In genomic region chr1:112849967-112850641, GRCh38 we compare ENCODE assay signal across 9 cellular contexts.
A peak's percentile ranks its signal among the peaks of the same experiment; 100 is the strongest.
DNase-seq lines count a peak whose midpoint lies in the region; ATAC-seq and TF ChIP-seq lines count a peak whose summit lies in the region.
"Had no signal": no experiment of that assay in that cellular context is flagged by ENCODE, and none has a peak within 500 bp of the region (broad histone marks: within the 10 kb centered on the region; RNA-seq: fewer than 3 reads in every experiment).

No MANE protein-coding gene starts in this region.

- H2AFZ ChIP-seq in parathyroid adenoma = peak overlapping the region; percentile 58

- peak overlapping the region; percentile 52 for H3K4me3 ChIP-seq in fibroblast of pulmonary artery (replicated peaks; ENCODE audit: low read depth, low read length)
- peak overlapping the region; percentile 55 for H3K4me3 ChIP-seq in parathyroid adenoma (ENCODE audit: low read depth, low read length)

- no peak overlapping the region for H3K9ac ChIP-seq in parathyroid adenoma

- no peaks in the 10 kb centered on the region for H3K9me3 ChIP-seq in parathyroid adenoma (ENCODE audit: control insufficient read depth, low read length)

- DNase-seq in DMS53 treated with DMSO at 0.1 percent for 48 hours (lab: John Stamatoyannopoulos, UW; ENCODE audit: unreplicated experiment) = peak; percentile 22
- peak; percentile 36 for DNase-seq in SK-N-DZ (ENCODE audit: low spot score)
- no peak for DNase-seq in fibroblast of pulmonary artery (ENCODE audit: low read depth)
- DNase-seq in middle frontal gyrus (ENCODE audit: extremely low spot score, low spot score) = no peak
- DNase-seq in NCI-H510A treated with DMSO at 0.1 percent for 48 hours (lab: John Stamatoyannopoulos, UW) = no peak
- DNase-seq in iPS-NIHi11 (ENCODE audit: low spot score) = no peak
- DNase-seq: stimulated activated CD4-positive, alpha-beta T cell treated with anti-CD3 and anti-CD28 coated beads, Interleukin-4, amount 100 ng/mL, for 1 hour had no signal

- H3K79me2 ChIP-seq in parathyroid adenoma = no peaks in the 10 kb centered on the region

- peak overlapping the region; percentile 91 for H3K4me2 ChIP-seq in parathyroid adenoma (ENCODE audit: low read length)

- no peaks in the 10 kb centered on the region for H3K4me1 ChIP-seq in parathyroid adenoma

- TF ChIP-seq CTCF in fibroblast of pulmonary artery (IDR thresholded peaks at IDR 0.05; ENCODE audit: low read length, missing control alignments) (no peak), parathyroid adenoma (IDR thresholded peaks at IDR 0.05) (no peak)

- H3K36me3 ChIP-seq in parathyroid adenoma (ENCODE audit: control insufficient read depth, insufficient read depth, low read length) = no peaks in the 10 kb centered on the region

- no peaks in the 10 kb centered on the region for H3K27me3 ChIP-seq in parathyroid adenoma (ENCODE audit: control insufficient read depth, insufficient read depth, low read length)

- ATAC-seq in GM19452 (IDR thresholded peaks at IDR 0.05; ENCODE audit: unreplicated experiment) = no peak

- no peak overlapping the region for H3K27ac ChIP-seq in parathyroid adenoma

Comparison
In these comparisons a context has a peak if more than half of its experiments do, and no peak if none do; other contexts are left out.
1. DNase-seq: peak in DMS53 treated with DMSO at 0.1 percent for 48 hours (single experiment) and SK-N-DZ (single experiment); none in fibroblast of pulmonary artery (single experiment), middle frontal gyrus (single experiment), NCI-H510A treated with DMSO at 0.1 percent for 48 hours (single experiment) and iPS-NIHi11 (single experiment).